17 cellular contexts compared by ENCODE assay signal in the genomic region with DNA sequence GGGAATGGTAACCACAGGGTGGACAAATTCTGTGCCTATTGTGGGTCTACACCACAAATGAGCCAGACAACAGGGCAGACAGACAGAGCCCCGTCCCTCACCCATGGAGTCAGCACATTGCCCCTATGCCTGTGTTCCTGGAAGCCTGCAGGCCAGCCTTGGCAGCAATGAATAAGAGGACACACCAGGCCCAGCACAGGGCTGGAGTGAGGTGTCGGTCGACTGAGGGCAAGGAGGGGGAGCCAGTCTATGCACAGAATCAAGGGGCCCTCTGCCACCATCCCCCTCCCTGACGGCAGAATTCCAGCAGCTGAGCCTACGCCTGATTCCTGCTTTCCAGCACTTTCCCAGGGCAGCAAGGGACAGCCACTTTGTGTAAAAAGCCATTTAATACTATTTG.
A peak's percentile ranks its signal among the peaks of the same experiment; 100 is the strongest.
DNase-seq lines count a peak whose midpoint lies in the region; ATAC-seq and TF ChIP-seq lines count a peak whose summit lies in the region.
"Had no signal": no experiment of that assay in that cellular context is flagged by ENCODE, and none has a peak within 500 bp of the region (broad histone marks: within the 10 kb centered on the region; RNA-seq: fewer than 3 reads in every experiment).

No MANE protein-coding gene starts in this region.

- POLR2A ChIA-PET in WTC11 (lab: Charles Lee), result no interaction called here

- H3K27ac Mint-ChIP-seq in WTC11, result no peak overlapping the region
- no peak overlapping the region for H3K27ac Mint-ChIP-seq in osteocyte (ENCODE audit: unreplicated experiment)
- H3K27ac Mint-ChIP-seq: B cell; CD4-positive, CD25-positive, alpha-beta regulatory T cell; CD8-positive, alpha-beta memory T cell; IgD-negative memory B cell had no signal

- no peak overlapping the region for H3K23ac ChIP-seq in mesendoderm (ENCODE audit: low read length)

- H3K4me3 Mint-ChIP-seq in WTC11, result no peak overlapping the region
- no peak overlapping the region for H3K4me3 Mint-ChIP-seq in osteocyte (ENCODE audit: unreplicated experiment)
- H3K4me3 Mint-ChIP-seq: B cell; CD4-positive, CD25-positive, alpha-beta regulatory T cell; CD8-positive, alpha-beta memory T cell; IgD-negative memory B cell had no signal

- TF ChIP-seq CTCF in WTC11 (IDR thresholded peaks at IDR 0.05) (no peak), right atrium auricular region (IDR thresholded peaks at IDR 0.05) (no peak), osteocyte (IDR thresholded peaks at IDR 0.05) (no peak)

- no peak overlapping the region for H4K8ac ChIP-seq in mesendoderm (ENCODE audit: low read depth, low read length)

- in situ Hi-C loops in G401 (cut with HindIII; ENCODE audit: low sequenced_read_pairs), result no loop called here

- CTCF ChIA-PET in WTC11 (lab: Charles Lee), result no interaction called here

- H3K9me3 ChIP-seq in aorta (ENCODE audit: control insufficient read depth, low read length), result no peaks in the 10 kb centered on the region
- H3K9me3 ChIP-seq in right atrium auricular region, result no peaks in the 10 kb centered on the region
- H3K9me3 ChIP-seq: BLaER1 treated with 17β-estradiol and CSF1 and Interleukin-3, amounts not matched to agents 10 nM and 100 nM had no signal

- no peak overlapping the region for H4K5ac ChIP-seq in mesendoderm (ENCODE audit: low read length)

- no peak overlapping the region for H2BK120ac ChIP-seq in mesendoderm (ENCODE audit: low read depth, low read length)

- no peaks in the 10 kb centered on the region for H3K36me3 ChIP-seq in aorta (ENCODE audit: control insufficient read depth in 1 of 2, insufficient read depth in 2 of 2, low read length in 1 of 2)
- no peaks in the 10 kb centered on the region for H3K36me3 ChIP-seq in right atrium auricular region
- H3K36me3 ChIP-seq in mesendoderm (ENCODE audit: control insufficient read depth, insufficient read depth, low read length), result no peaks in the 10 kb centered on the region
- H3K36me3 ChIP-seq: BLaER1 treated with 17β-estradiol and CSF1 and Interleukin-3, amounts not matched to agents 10 nM and 100 nM had no signal

- no peak overlapping the region for H2BK15ac ChIP-seq in mesendoderm (replicated peaks; ENCODE audit: low read depth)

- H3K56ac ChIP-seq in mesendoderm (ENCODE audit: low read length), result no peak overlapping the region

- H3K36me3 Mint-ChIP-seq in WTC11, result peaks cover under 1% of the 10 kb centered on the region; the same call in 1 of the 2 replicates
- H3K36me3 Mint-ChIP-seq in osteocyte (ENCODE audit: unreplicated experiment), result no peaks in the 10 kb centered on the region
- H3K36me3 Mint-ChIP-seq: CD4-positive, CD25-positive, alpha-beta regulatory T cell; CD8-positive, alpha-beta memory T cell; IgD-negative memory B cell had no signal

- no peaks in the 10 kb centered on the region for H3K79me2 ChIP-seq in mesendoderm (ENCODE audit: control insufficient read depth, insufficient read depth, low read length)

- peaks cover 1% of the 10 kb centered on the region for H3K9me3 Mint-ChIP-seq in WTC11
- H3K9me3 Mint-ChIP-seq in osteocyte (ENCODE audit: unreplicated experiment), result peaks cover 7% of the 10 kb centered on the region

- H3K27me3 ChIP-seq in aorta (ENCODE audit: control insufficient read depth in 1 of 2, insufficient read depth in 2 of 2, low read length in 1 of 2) (no peaks in the 10 kb centered on the region), right atrium auricular region (no peaks in the 10 kb centered on the region), mesendoderm (ENCODE audit: insufficient read depth, low read length, poor library complexity) (no peaks in the 10 kb centered on the region)
- H3K27me3 ChIP-seq: BLaER1 treated with 17β-estradiol and CSF1 and Interleukin-3, amounts not matched to agents 10 nM and 100 nM had no signal

- H3K4me3 ChIP-seq in aorta (ENCODE audit: low read length in 2 of 2), result no peak overlapping the region
- H3K4me3 ChIP-seq in right atrium auricular region, result no peak overlapping the region
- H3K4me3 ChIP-seq in mesendoderm (ENCODE audit: low read length), result no peak overlapping the region
- H3K4me3 ChIP-seq: BLaER1 treated with 17β-estradiol and CSF1 and Interleukin-3, amounts not matched to agents 10 nM and 100 nM had no signal

- ATAC-seq in WTC11 (peak; percentile 36; the same call in 1 of the 2 replicates), aorta (ENCODE audit: low FRiP score) (peak; percentile 38)
- ATAC-seq: HepG2 had no signal

- no peak overlapping the region for H3K9ac ChIP-seq in mesendoderm (ENCODE audit: low read length)
- H3K9ac ChIP-seq: BLaER1 treated with 17β-estradiol and CSF1 and Interleukin-3, amounts not matched to agents 10 nM and 100 nM had no signal

- H2AK5ac ChIP-seq in mesendoderm (ENCODE audit: low read length), result no peak overlapping the region

- no peaks in the 10 kb centered on the region for H3K27me3 Mint-ChIP-seq in WTC11 (ENCODE audit: low read depth)
- H3K27me3 Mint-ChIP-seq in osteocyte (ENCODE audit: unreplicated experiment), result no peaks in the 10 kb centered on the region
- H3K27me3 Mint-ChIP-seq: B cell; CD4-positive, CD25-positive, alpha-beta regulatory T cell; IgD-negative memory B cell had no signal

- DNase-seq in G401 (ENCODE audit: low spot score), result peak; percentile 39
- DNase-seq in WTC11 (ENCODE audit: low spot score), result no peak
- DNase-seq in medulla oblongata (ENCODE audit: extremely low spot score), result peak; percentile 82
- no peak for DNase-seq in aorta
- no peak for DNase-seq in right atrium auricular region (ENCODE audit: low spot score)
- no peak for DNase-seq in osteocyte (ENCODE audit: extremely low spot score, unreplicated experiment)
- no peak for DNase-seq in mesendoderm
- DNase-seq: CD4-positive, CD25-positive, alpha-beta regulatory T cell; CD8-positive, alpha-beta memory T cell; COR-L47; GF-D8; GOT3; H7 had no signal

- no peak overlapping the region for H3K18ac ChIP-seq in mesendoderm (ENCODE audit: low read length)

- WGBS in aorta, 2 donors, result 22 to 51% methylated on average over 5 of the region's 5 CpGs
- no CpG with 5 or more reads among the region's 5 CpGs for WGBS in mesendoderm (ENCODE audit: extremely low coverage, insufficient coverage, low lambda C conversion rate)

- H3K4me1 ChIP-seq in aorta (ENCODE audit: control insufficient read depth in 1 of 2, insufficient read depth in 2 of 2, low read length in 2 of 2) (no peaks in the 10 kb centered on the region), right atrium auricular region (no peaks in the 10 kb centered on the region), mesendoderm (ENCODE audit: control insufficient read depth, low read depth, low read length) (no peaks in the 10 kb centered on the region)
- H3K4me1 ChIP-seq: BLaER1 treated with 17β-estradiol and CSF1 and Interleukin-3, amounts not matched to agents 10 nM and 100 nM had no signal

- H3K4me1 Mint-ChIP-seq in WTC11 (peaks cover 10% of the 10 kb centered on the region; the same call in 1 of the 2 replicates), osteocyte (ENCODE audit: unreplicated experiment) (no peaks in the 10 kb centered on the region)
- H3K4me1 Mint-ChIP-seq: B cell; CD4-positive, CD25-positive, alpha-beta regulatory T cell; CD8-positive, alpha-beta memory T cell; IgD-negative memory B cell had no signal

- H3K4me2 ChIP-seq in mesendoderm (ENCODE audit: low read length), result no peak overlapping the region
- H3K4me2 ChIP-seq: BLaER1 treated with 17β-estradiol and CSF1 and Interleukin-3, amounts not matched to agents 10 nM and 100 nM had no signal

- no peak overlapping the region for H3K4ac ChIP-seq in mesendoderm (ENCODE audit: low read depth, low read length)

- H3K27ac ChIP-seq in aorta (ENCODE audit: low read depth in 1 of 2, low read length in 2 of 2), result no peak overlapping the region
- no peak overlapping the region for H3K27ac ChIP-seq in right atrium auricular region
- no peak overlapping the region for H3K27ac ChIP-seq in mesendoderm (ENCODE audit: low read depth, low read length)
- H3K27ac ChIP-seq: BLaER1 treated with 17β-estradiol and CSF1 and Interleukin-3, amounts not matched to agents 10 nM and 100 nM had no signal

- H3K79me1 ChIP-seq in mesendoderm (ENCODE audit: low read length), result no peaks in the 10 kb centered on the region

- no peak overlapping the region for H2BK5ac ChIP-seq in mesendoderm (ENCODE audit: low read length)

- intact Hi-C loops in aorta (cut with DNase I), result no loop called here

TF ChIP-seq in WTC11, 78 proteins besides CTCF, POLR2A, EP300 and RAD21 (continues in another document):
- TF ChIP-seq EMX1 (CRISPR knock-in tag; IDR thresholded peaks at IDR 0.05) (no peak), FOXJ3 (CRISPR knock-in tag; IDR thresholded peaks at IDR 0.05; ENCODE audit: borderline replicate concordance) (no peak), MLX (CRISPR knock-in tag; IDR thresholded peaks at IDR 0.05) (no peak), ZNF263 (CRISPR knock-in tag; IDR thresholded peaks at IDR 0.05; ENCODE audit: low read depth) (no peak), SMAD3 (CRISPR knock-in tag; IDR thresholded peaks at IDR 0.05; ENCODE audit: borderline replicate concordance) (no peak), SOX15 (CRISPR knock-in tag; IDR thresholded peaks at IDR 0.05) (no peak)
- TF ChIP-seq, protein P1, sequence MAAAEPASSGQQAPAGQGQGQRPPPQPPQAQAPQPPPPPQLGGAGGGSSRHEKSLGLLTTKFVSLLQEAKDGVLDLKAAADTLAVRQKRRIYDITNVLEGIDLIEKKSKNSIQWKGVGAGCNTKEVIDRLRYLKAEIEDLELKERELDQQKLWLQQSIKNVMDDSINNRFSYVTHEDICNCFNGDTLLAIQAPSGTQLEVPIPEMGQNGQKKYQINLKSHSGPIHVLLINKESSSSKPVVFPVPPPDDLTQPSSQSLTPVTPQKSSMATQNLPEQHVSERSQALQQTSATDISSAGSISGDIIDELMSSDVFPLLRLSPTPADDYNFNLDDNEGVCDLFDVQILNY (CRISPR knock-in tag; IDR thresholded peaks at IDR 0.05), result no peak

Comparison
In these comparisons a context has a peak if more than half of its experiments do, and no peak if none do; other contexts are left out.
1. DNase-seq: peak in G401 (single experiment) and medulla oblongata (single experiment); none in WTC11 (single experiment), aorta (0 of 2), right atrium auricular region (single experiment), osteocyte (single experiment) and mesendoderm (single experiment).